1 cellular context compared by ENCODE assay signal in genomic region chr14:87894920-87895319, GRCh38.
TF ChIP-seq lines count a peak whose summit lies in the region.

No MANE protein-coding gene starts in this region.

TF ChIP-seq in GM23338, 12 proteins besides CTCF, POLR2A, EP300 and RAD21 (continued from another document):
- TF ChIP-seq ZNF462 (CRISPR knock-in tag; IDR thresholded peaks at IDR 0.05), result no peak
- TF ChIP-seq CREB1 (CRISPR knock-in tag; IDR thresholded peaks at IDR 0.05; ENCODE audit: low read depth), result no peak
- TF ChIP-seq ZNF114 (CRISPR knock-in tag; IDR thresholded peaks at IDR 0.05), result no peak
- TF ChIP-seq STAT1 (IDR thresholded peaks at IDR 0.05; ENCODE audit: unreplicated experiment), result no peak
- no peak for TF ChIP-seq NANOG (IDR thresholded peaks at IDR 0.05; ENCODE audit: borderline replicate concordance)
